8 cellular contexts compared by ENCODE assay signal in the genomic region with DNA sequence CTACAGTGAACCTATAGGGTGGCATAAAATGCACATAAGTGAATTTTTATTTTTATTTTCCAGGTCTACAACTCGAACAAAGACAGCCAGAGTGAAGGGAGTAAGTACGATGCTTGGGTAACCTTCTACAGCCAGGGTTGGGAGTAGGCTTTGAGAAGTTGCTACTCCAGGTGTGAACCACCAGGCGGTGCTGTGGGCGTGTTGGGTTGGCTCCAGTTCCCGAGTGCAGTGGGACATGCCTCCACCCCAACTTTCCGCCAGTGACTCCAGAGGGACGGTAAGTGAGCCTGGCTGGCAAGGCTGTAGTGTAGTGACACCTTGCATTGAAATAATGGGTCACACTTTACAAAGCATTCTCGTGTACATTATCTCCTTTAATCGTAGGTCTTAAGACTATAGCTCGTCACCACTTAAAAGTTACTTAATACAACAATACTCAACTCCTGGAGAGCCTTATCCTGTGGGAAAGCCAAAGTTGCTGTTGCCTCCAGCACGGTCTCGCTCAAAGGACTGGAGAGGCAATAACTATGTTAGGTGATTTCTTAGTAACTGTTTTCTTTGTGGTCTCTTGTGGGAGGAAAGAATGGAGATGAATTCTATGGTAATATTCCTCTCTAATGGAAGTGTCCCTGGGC.
DNase-seq lines count a peak whose midpoint lies in the region; ATAC-seq, FAIRE-seq and TF ChIP-seq lines count a peak whose summit lies in the region.

No MANE protein-coding gene starts in this region.

- FAIRE-seq in kidney (lab: Jason Lieb, UNC): no peak

- H3K36me3 ChIP-seq in Caco-2 (ENCODE audit: control insufficient read depth, insufficient read depth, low read length) (no peaks in the 10 kb centered on the region; the same call in 1 of the 2 replicates), kidney (ENCODE audit: control insufficient read depth in 1 of 2, insufficient read depth in 2 of 2, low read length in 2 of 2) (peaks cover 0 to 6% of the 10 kb centered on the region in 2 donors)

- DNase-seq in Caco-2: peak in 1 of 2 experiments; percentile 37
- DNase-seq in HEK293T (ENCODE audit: extremely low spot score): peak; percentile 46
- no peak for DNase-seq in kidney
- DNase-seq in NCI-H446 treated with DMSO at 0.1 percent for 48 hours (lab: John Stamatoyannopoulos, UW): no peak
- DNase-seq in DMS153 treated with DMSO at 0.1 percent for 48 hours (lab: John Stamatoyannopoulos, UW; ENCODE audit: unreplicated experiment): no peak

- POLR2A ChIA-PET in Caco-2 (lab: Charles Lee): no interaction called here
- POLR2A ChIA-PET in HEK293T (lab: Yijun Ruan, JAX): no interaction called here

- no peaks in the 10 kb centered on the region for H3K27me3 ChIP-seq in Caco-2 (replicated peaks; ENCODE audit: control insufficient read depth, insufficient read depth, low read length)

- CTCF ChIA-PET in Caco-2 (lab: Charles Lee) (no interaction called here), HEK293T (lab: Yijun Ruan, JAX) (no interaction called here)

- no peak for ATAC-seq in GM18498 (IDR thresholded peaks at IDR 0.05; ENCODE audit: unreplicated experiment)
- ATAC-seq in GM19463 (IDR thresholded peaks at IDR 0.05; ENCODE audit: unreplicated experiment): no peak

- no peak overlapping the region for H3K9ac ChIP-seq in kidney (ENCODE audit: low read length in 2 of 2)

- H3K36me3 Mint-ChIP-seq in Caco-2 (ENCODE audit: insufficient read depth, unreplicated experiment): peaks cover 38% of the 10 kb centered on the region

- no peaks in the 10 kb centered on the region for H3K9me3 Mint-ChIP-seq in Caco-2 (ENCODE audit: unreplicated experiment)

- H3K27ac ChIP-seq in kidney (ENCODE audit: low read depth in 2 of 2, low read length in 2 of 2): no peak overlapping the region

- H3K4me1 ChIP-seq in Caco-2 (peaks cover 28% of the 10 kb centered on the region), kidney (ENCODE audit: control insufficient read depth in 1 of 2, insufficient read depth in 1 of 2, low read depth in 1 of 2, low read length in 2 of 2) (peaks cover 2 to 11% of the 10 kb centered on the region in 2 donors)

- no peak overlapping the region for H3K4me3 ChIP-seq in Caco-2 (ENCODE audit: low read depth, low read length)
- H3K4me3 ChIP-seq in WI38 (ENCODE audit: low read depth, low read length): no peak overlapping the region
- no peak overlapping the region for H3K4me3 ChIP-seq in kidney (ENCODE audit: low read length in 2 of 2)

- BruUV-seq in Caco-2 (replicated peaks; lab: Mats Ljungman, UMichigan): no TSS peak

- intact Hi-C loops in Caco-2 (cut with micrococcal nuclease; ENCODE audit: unreplicated experiment): no loop called here
- intact Hi-C loops in kidney (cut with DNase I): no loop called here

- H3K27ac Mint-ChIP-seq in Caco-2 (ENCODE audit: unreplicated experiment): no peak overlapping the region

- H3K4me3 Mint-ChIP-seq in Caco-2 (ENCODE audit: unreplicated experiment): no peak overlapping the region

- no peaks in the 10 kb centered on the region for H3K27me3 Mint-ChIP-seq in Caco-2 (ENCODE audit: insufficient read depth, unreplicated experiment)

- H3K4me1 Mint-ChIP-seq in Caco-2 (ENCODE audit: low read depth, unreplicated experiment): peaks cover 15% of the 10 kb centered on the region

- peak; percentile 26 to 38 for TF ChIP-seq CTCF in Caco-2 (IDR thresholded peaks at IDR 0.05; ENCODE audit: insufficient read depth in 1 of 2, low read depth in 1 of 2, low read length in 1 of 2, severe bottlenecking in 1 of 2, unreplicated experiment in 1 of 2)
- TF ChIP-seq CTCF in WI38 (IDR thresholded peaks at IDR 0.05; ENCODE audit: low read depth, low read length): peak; percentile 23; the same call in 1 of the 2 replicates
- TF ChIP-seq CTCF in kidney (IDR thresholded peaks at IDR 0.05; ENCODE audit: borderline replicate concordance, extremely low read depth, insufficient read depth): peak; percentile 16

- H3K9me3 ChIP-seq in Caco-2 (no peaks in the 10 kb centered on the region), kidney (ENCODE audit: control insufficient read depth in 1 of 2, low read length in 2 of 2) (no peaks in the 10 kb centered on the region)

TF ChIP-seq in HEK293T, 16 proteins besides CTCF, POLR2A, EP300 and RAD21:
- TF ChIP-seq ELF4 (IDR thresholded peaks at IDR 0.05): no peak
- no peak for TF ChIP-seq ARNT (IDR thresholded peaks at IDR 0.05)
- no peak for TF ChIP-seq BHLHE40 (IDR thresholded peaks at IDR 0.05; ENCODE audit: borderline replicate concordance)
- no peak for TF ChIP-seq SUZ12 (IDR thresholded peaks at IDR 0.05)
- TF ChIP-seq L3MBTL2 (conservative IDR thresholded peaks at IDR 0.05): no peak
- no peak for TF ChIP-seq FOXA1 (IDR thresholded peaks at IDR 0.05)
- TF ChIP-seq, protein P1, sequence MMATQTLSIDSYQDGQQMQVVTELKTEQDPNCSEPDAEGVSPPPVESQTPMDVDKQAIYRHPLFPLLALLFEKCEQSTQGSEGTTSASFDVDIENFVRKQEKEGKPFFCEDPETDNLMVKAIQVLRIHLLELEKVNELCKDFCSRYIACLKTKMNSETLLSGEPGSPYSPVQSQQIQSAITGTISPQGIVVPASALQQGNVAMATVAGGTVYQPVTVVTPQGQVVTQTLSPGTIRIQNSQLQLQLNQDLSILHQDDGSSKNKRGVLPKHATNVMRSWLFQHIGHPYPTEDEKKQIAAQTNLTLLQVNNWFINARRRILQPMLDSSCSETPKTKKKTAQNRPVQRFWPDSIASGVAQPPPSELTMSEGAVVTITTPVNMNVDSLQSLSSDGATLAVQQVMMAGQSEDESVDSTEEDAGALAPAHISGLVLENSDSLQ (IDR thresholded peaks at IDR 0.05): no peak
- no peak for TF ChIP-seq HDGF (IDR thresholded peaks at IDR 0.05; ENCODE audit: borderline replicate concordance)
- no peak for TF ChIP-seq ZNF384 (IDR thresholded peaks at IDR 0.05)
- TF ChIP-seq LEF1 (IDR thresholded peaks at IDR 0.05; ENCODE audit: borderline replicate concordance): no peak
- TF ChIP-seq FOXM1 (IDR thresholded peaks at IDR 0.05; ENCODE audit: borderline replicate concordance): no peak
- TF ChIP-seq NFRKB (IDR thresholded peaks at IDR 0.05): no peak
- no peak for TF ChIP-seq SP1 (IDR thresholded peaks at IDR 0.05)
- no peak for TF ChIP-seq CTBP1 (IDR thresholded peaks at IDR 0.05; ENCODE audit: borderline replicate concordance)
- no peak for TF ChIP-seq FOXK2 (IDR thresholded peaks at IDR 0.05)
- no peak for TF ChIP-seq TARDBP (IDR thresholded peaks at IDR 0.05)
